Comparison of ENCODE assay signal across 16 cellular contexts in the genomic region with DNA sequence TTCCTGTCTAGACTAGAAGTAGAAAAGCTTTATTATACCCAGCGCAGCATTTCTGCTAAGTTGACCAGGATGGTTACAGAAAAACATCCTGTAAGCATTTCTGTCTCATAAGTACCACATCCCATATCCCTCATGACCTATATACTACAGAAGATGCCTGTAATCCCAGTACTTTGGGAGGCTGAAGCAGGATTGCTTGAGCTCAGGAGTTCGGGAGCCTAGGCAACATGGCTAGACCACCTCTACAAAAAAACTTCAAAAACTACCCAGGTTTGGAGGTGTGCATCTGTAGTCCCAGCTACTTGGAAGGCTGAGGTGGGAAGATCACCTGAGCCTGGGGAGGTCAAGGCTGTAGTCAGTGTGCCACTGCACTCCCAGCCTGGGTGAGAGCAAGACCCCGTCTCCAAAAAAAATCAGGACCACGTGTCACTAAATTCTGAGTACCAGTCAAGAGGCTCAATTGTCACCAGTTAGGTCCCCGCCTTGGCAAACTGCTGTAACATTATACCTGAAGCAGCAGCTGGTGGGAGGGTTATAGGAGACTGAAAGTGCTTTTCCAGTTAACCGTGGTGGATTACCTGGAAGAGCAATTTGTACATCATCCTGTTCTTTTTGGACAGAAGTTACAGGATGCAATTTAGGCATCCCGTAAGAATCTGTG. TPM values are rescaled to one million over a fixed set of nuclear protein-coding genes. Genes with fewer than 3 reads are reported as not detected.
A peak's percentile ranks its signal among the peaks of the same experiment; 100 is the strongest.
DNase-seq lines count a peak whose midpoint lies in the region; ATAC-seq and TF ChIP-seq lines count a peak whose summit lies in the region.
"Had no signal": no experiment of that assay in that cellular context is flagged by ENCODE, and none has a peak within 500 bp of the region (broad histone marks: within the 10 kb centered on the region; RNA-seq: fewer than 3 reads in every experiment).

No MANE protein-coding gene starts in this region.

- H3K27ac Mint-ChIP-seq in activated T-cell treated with anti-CD3 and anti-CD28 coated beads, Interleukin-2, amount 50 U/mL, for 72 hours = peak overlapping the region; percentile 74
- H3K27ac Mint-ChIP-seq in activated naive CD8-positive, alpha-beta T cell = peak overlapping the region; percentile 81
- H3K27ac Mint-ChIP-seq in progenitor cell of endocrine pancreas (peak overlapping the region; percentile 33), natural killer cell (peak overlapping the region in 1 of 2 donors; percentile 29)

- peaks cover 23 to 51% of the 10 kb centered on the region in 2 donors for H3K36me3 Mint-ChIP-seq in activated T-cell treated with anti-CD3 and anti-CD28 coated beads, Interleukin-2, amount 50 U/mL, for 72 hours (ENCODE audit: insufficient read depth in 2 of 2)
- H3K36me3 Mint-ChIP-seq in activated naive CD8-positive, alpha-beta T cell = peaks cover 38% of the 10 kb centered on the region
- H3K36me3 Mint-ChIP-seq in progenitor cell of endocrine pancreas (ENCODE audit: insufficient read depth) (peaks cover 27% of the 10 kb centered on the region), natural killer cell (peaks cover 21% of the 10 kb centered on the region)

- ATAC-seq in activated T-cell treated with anti-CD3 and anti-CD28 coated beads, Interleukin-2, amount 50 U/mL, for 72 hours (replicated peaks in 1 of 2) = no peak
- no peak for ATAC-seq in GM21529 (IDR thresholded peaks at IDR 0.05; ENCODE audit: unreplicated experiment)
- ATAC-seq in natural killer cell = no peak

- intact Hi-C loops in natural killer cell (cut with micrococcal nuclease) = no loop called here

- peaks cover 42% of the 10 kb centered on the region for H3K4me1 Mint-ChIP-seq in activated T-cell treated with anti-CD3 and anti-CD28 coated beads, Interleukin-2, amount 50 U/mL, for 72 hours (ENCODE audit: low read depth)
- H3K4me1 Mint-ChIP-seq in activated naive CD8-positive, alpha-beta T cell (ENCODE audit: low read depth) = peaks cover 42% of the 10 kb centered on the region
- peaks cover 21% of the 10 kb centered on the region for H3K4me1 Mint-ChIP-seq in progenitor cell of endocrine pancreas (ENCODE audit: low read depth)
- peaks cover 32 to 37% of the 10 kb centered on the region in 2 donors for H3K4me1 Mint-ChIP-seq in natural killer cell

- no peak for TF ChIP-seq CTCF in progenitor cell of endocrine pancreas (IDR thresholded peaks at IDR 0.05; ENCODE audit: unreplicated experiment)
- no peak for TF ChIP-seq CTCF in natural killer cell (IDR thresholded peaks at IDR 0.05)

- DNase-seq in DMS 273 (lab: John Stamatoyannopoulos, UW; ENCODE audit: unreplicated experiment) = peak; percentile 24
- DNase-seq in DMS 273 treated with DMSO at 0.1 percent for 48 hours (lab: John Stamatoyannopoulos, UW) = no peak
- DNase-seq in activated T-cell treated with anti-CD3 and anti-CD28 coated beads, Interleukin-2, amount 50 U/mL, for 72 hours = no peak
- DNase-seq in activated T-cell treated with anti-CD3 and anti-CD28 coated beads, Interleukin-2, amount 50 U/mL, for 48 hours = no peak
- DNase-seq in progenitor cell of endocrine pancreas (ENCODE audit: low spot score, unreplicated experiment) = no peak
- no peak for DNase-seq in natural killer cell
- DNase-seq: C1 segment of cervical spinal cord; NCI-H146; NCI-H2081 treated with DMSO at 0.1 percent for 48 hours; NCI-H526; NK-92 treated with Interleukin-12 subunit alpha and Interleukin-12 subunit beta, amount 100 ng/mL, for 24 hours; OCI-M1; RPMI8226; SJCRH30 had no signal

- no peaks in the 10 kb centered on the region for H3K27me3 Mint-ChIP-seq in activated T-cell treated with anti-CD3 and anti-CD28 coated beads, Interleukin-2, amount 50 U/mL, for 72 hours (ENCODE audit: low read depth)
- no peaks in the 10 kb centered on the region for H3K27me3 Mint-ChIP-seq in activated naive CD8-positive, alpha-beta T cell
- H3K27me3 Mint-ChIP-seq in progenitor cell of endocrine pancreas (no peaks in the 10 kb centered on the region), natural killer cell (ENCODE audit: low read depth in 2 of 2) (no peaks in the 10 kb centered on the region)

- no peaks in the 10 kb centered on the region for H3K9me3 Mint-ChIP-seq in activated T-cell treated with anti-CD3 and anti-CD28 coated beads, Interleukin-2, amount 50 U/mL, for 72 hours
- H3K9me3 Mint-ChIP-seq in activated naive CD8-positive, alpha-beta T cell (ENCODE audit: low read depth) = no peaks in the 10 kb centered on the region
- H3K9me3 Mint-ChIP-seq in progenitor cell of endocrine pancreas (ENCODE audit: low read depth) (no peaks in the 10 kb centered on the region), natural killer cell (no peaks in the 10 kb centered on the region)

- no peak overlapping the region for H3K4me3 Mint-ChIP-seq in activated T-cell treated with anti-CD3 and anti-CD28 coated beads, Interleukin-2, amount 50 U/mL, for 72 hours
- peak overlapping the region; percentile 97 for H3K4me3 Mint-ChIP-seq in activated naive CD8-positive, alpha-beta T cell
- no peak overlapping the region for H3K4me3 Mint-ChIP-seq in progenitor cell of endocrine pancreas (ENCODE audit: low read depth)
- no peak overlapping the region for H3K4me3 Mint-ChIP-seq in natural killer cell

RNA-seq across cellular contexts. Expression of a gene that starts 6.2 kb away (rescaled TPM):
- 1,000 to 10,000 TPM; 2,781 to 2,931 TPM for total RNA-seq in activated T-cell treated with anti-CD3 and anti-CD28 coated beads, Interleukin-2, amount 50 U/mL, for 72 hours
- total RNA-seq in progenitor cell of endocrine pancreas (1,626 and 1,662 TPM in 2 replicates), natural killer cell (1,000 to 10,000 TPM; 1,034 to 1,328 (median 1,277) TPM)

RNA-seq across cellular contexts. Expression of a gene that starts 38.7 kb away (rescaled TPM):
- total RNA-seq in activated T-cell treated with anti-CD3 and anti-CD28 coated beads, Interleukin-2, amount 50 U/mL, for 72 hours = 1 to 10 TPM; 1.2 to 1.8 TPM
- total RNA-seq in progenitor cell of endocrine pancreas (7.9 and 11.0 TPM in 2 replicates), natural killer cell (1 to 10 TPM in 2 of 3 donors, under 1 TPM in 1; 0.52 to 1.3 (median 1.2) TPM)
